ENCODE assay signal across 1 cellular context in genomic region chr3:152268501-152269422, GRCh38.
A peak's percentile ranks its signal among the peaks of the same experiment; 100 is the strongest.
TF ChIP-seq lines count a peak whose summit lies in the region.

A gene with protein sequence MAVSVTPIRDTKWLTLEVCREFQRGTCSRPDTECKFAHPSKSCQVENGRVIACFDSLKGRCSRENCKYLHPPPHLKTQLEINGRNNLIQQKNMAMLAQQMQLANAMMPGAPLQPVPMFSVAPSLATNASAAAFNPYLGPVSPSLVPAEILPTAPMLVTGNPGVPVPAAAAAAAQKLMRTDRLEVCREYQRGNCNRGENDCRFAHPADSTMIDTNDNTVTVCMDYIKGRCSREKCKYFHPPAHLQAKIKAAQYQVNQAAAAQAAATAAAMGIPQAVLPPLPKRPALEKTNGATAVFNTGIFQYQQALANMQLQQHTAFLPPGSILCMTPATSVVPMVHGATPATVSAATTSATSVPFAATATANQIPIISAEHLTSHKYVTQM (plus strand): TSS chr3:152268929. CDS start chr3:152300194, 31,265 bp downstream.

TF ChIP-seq in HepG2, 621 proteins besides CTCF, POLR2A, EP300 and RAD21 (continued from another document and continues in another):
- TF ChIP-seq IKZF5 (CRISPR knock-in tag; IDR thresholded peaks at IDR 0.05) (no peak; the same call in none of the 2 replicates), ZNF280D (CRISPR knock-in tag; IDR thresholded peaks at IDR 0.05) (peak; percentile 71; the same call in 1 of the 2 replicates), ZBTB1 (CRISPR knock-in tag; IDR thresholded peaks at IDR 0.05; ENCODE audit: borderline replicate concordance) (no peak), ZNF331 (CRISPR knock-in tag; IDR thresholded peaks at IDR 0.05) (no peak), ZNF33B (CRISPR knock-in tag; IDR thresholded peaks at IDR 0.05) (0 out of 2 replicates have a peak, but pooled peaks have one; percentile 26), ZNF629 (CRISPR knock-in tag; conservative IDR thresholded peaks at IDR 0.05) (no peak), CCDC6 (CRISPR knock-in tag; IDR thresholded peaks at IDR 0.05) (no peak; the same call in 1 of the 2 replicates), ATAD3A (CRISPR knock-in tag; IDR thresholded peaks at IDR 0.05) (no peak), ZNF512B (CRISPR knock-in tag; IDR thresholded peaks at IDR 0.05; ENCODE audit: borderline replicate concordance) (0 out of 2 replicates have a peak, but pooled peaks have one; percentile 71), ZBTB7B (CRISPR knock-in tag; IDR thresholded peaks at IDR 0.05) (peak; percentile 66), ZNF225 (CRISPR knock-in tag; IDR thresholded peaks at IDR 0.05) (0 out of 2 replicates have a peak, but pooled peaks have one; percentile 20), RFXANK (CRISPR knock-in tag; IDR thresholded peaks at IDR 0.05) (no peak), ZSCAN22 (CRISPR knock-in tag; IDR thresholded peaks at IDR 0.05) (no peak), NFATC3 (CRISPR knock-in tag; IDR thresholded peaks at IDR 0.05) (no peak; the same call in none of the 2 replicates), MXI1 (IDR thresholded peaks at IDR 0.05; ENCODE audit: borderline replicate concordance, low read depth, low read length) (peak; percentile 22; the same call in 1 of the 3 replicates), SP5 (CRISPR knock-in tag; IDR thresholded peaks at IDR 0.05; ENCODE audit: borderline replicate concordance, low read depth) (no peak), ZBTB8A (CRISPR knock-in tag; IDR thresholded peaks at IDR 0.05; ENCODE audit: borderline replicate concordance, low read depth) (no peak), BORCS8-MEF2B (CRISPR knock-in tag; IDR thresholded peaks at IDR 0.05) (peak; percentile 66), ZFP1 (CRISPR knock-in tag; IDR thresholded peaks at IDR 0.05) (no peak), ARNT (IDR thresholded peaks at IDR 0.05) (no peak), ZNF781 (CRISPR knock-in tag; IDR thresholded peaks at IDR 0.05; ENCODE audit: borderline replicate concordance, not compliant biosample characterization) (no peak), SRY (CRISPR knock-in tag; IDR thresholded peaks at IDR 0.05) (no peak), NCOA2 (CRISPR knock-in tag; IDR thresholded peaks at IDR 0.05) (peak; percentile 12; the same call in 1 of the 2 replicates), NR1H2 (CRISPR knock-in tag; IDR thresholded peaks at IDR 0.05; ENCODE audit: borderline replicate concordance, low read depth) (no peak), HOXA5 (CRISPR knock-in tag; IDR thresholded peaks at IDR 0.05) (peak; percentile 82), HNRNPUL1 (IDR thresholded peaks at IDR 0.05; ENCODE audit: low read depth, low read length) (no peak), DPF2 (CRISPR knock-in tag; IDR thresholded peaks at IDR 0.05; ENCODE audit: borderline replicate concordance, low read depth) (no peak)
- TF ChIP-seq, protein P1, sequence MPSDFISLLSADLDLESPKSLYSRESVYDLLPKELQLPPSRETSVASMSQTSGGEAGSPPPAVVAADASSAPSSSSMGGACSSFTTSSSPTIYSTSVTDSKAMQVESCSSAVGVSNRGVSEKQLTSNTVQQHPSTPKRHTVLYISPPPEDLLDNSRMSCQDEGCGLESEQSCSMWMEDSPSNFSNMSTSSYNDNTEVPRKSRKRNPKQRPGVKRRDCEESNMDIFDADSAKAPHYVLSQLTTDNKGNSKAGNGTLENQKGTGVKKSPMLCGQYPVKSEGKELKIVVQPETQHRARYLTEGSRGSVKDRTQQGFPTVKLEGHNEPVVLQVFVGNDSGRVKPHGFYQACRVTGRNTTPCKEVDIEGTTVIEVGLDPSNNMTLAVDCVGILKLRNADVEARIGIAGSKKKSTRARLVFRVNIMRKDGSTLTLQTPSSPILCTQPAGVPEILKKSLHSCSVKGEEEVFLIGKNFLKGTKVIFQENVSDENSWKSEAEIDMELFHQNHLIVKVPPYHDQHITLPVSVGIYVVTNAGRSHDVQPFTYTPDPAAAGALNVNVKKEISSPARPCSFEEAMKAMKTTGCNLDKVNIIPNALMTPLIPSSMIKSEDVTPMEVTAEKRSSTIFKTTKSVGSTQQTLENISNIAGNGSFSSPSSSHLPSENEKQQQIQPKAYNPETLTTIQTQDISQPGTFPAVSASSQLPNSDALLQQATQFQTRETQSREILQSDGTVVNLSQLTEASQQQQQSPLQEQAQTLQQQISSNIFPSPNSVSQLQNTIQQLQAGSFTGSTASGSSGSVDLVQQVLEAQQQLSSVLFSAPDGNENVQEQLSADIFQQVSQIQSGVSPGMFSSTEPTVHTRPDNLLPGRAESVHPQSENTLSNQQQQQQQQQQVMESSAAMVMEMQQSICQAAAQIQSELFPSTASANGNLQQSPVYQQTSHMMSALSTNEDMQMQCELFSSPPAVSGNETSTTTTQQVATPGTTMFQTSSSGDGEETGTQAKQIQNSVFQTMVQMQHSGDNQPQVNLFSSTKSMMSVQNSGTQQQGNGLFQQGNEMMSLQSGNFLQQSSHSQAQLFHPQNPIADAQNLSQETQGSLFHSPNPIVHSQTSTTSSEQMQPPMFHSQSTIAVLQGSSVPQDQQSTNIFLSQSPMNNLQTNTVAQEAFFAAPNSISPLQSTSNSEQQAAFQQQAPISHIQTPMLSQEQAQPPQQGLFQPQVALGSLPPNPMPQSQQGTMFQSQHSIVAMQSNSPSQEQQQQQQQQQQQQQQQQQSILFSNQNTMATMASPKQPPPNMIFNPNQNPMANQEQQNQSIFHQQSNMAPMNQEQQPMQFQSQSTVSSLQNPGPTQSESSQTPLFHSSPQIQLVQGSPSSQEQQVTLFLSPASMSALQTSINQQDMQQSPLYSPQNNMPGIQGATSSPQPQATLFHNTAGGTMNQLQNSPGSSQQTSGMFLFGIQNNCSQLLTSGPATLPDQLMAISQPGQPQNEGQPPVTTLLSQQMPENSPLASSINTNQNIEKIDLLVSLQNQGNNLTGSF (CRISPR knock-in tag; IDR thresholded peaks at IDR 0.05) = peak; percentile 93
- TF ChIP-seq, protein P2, sequence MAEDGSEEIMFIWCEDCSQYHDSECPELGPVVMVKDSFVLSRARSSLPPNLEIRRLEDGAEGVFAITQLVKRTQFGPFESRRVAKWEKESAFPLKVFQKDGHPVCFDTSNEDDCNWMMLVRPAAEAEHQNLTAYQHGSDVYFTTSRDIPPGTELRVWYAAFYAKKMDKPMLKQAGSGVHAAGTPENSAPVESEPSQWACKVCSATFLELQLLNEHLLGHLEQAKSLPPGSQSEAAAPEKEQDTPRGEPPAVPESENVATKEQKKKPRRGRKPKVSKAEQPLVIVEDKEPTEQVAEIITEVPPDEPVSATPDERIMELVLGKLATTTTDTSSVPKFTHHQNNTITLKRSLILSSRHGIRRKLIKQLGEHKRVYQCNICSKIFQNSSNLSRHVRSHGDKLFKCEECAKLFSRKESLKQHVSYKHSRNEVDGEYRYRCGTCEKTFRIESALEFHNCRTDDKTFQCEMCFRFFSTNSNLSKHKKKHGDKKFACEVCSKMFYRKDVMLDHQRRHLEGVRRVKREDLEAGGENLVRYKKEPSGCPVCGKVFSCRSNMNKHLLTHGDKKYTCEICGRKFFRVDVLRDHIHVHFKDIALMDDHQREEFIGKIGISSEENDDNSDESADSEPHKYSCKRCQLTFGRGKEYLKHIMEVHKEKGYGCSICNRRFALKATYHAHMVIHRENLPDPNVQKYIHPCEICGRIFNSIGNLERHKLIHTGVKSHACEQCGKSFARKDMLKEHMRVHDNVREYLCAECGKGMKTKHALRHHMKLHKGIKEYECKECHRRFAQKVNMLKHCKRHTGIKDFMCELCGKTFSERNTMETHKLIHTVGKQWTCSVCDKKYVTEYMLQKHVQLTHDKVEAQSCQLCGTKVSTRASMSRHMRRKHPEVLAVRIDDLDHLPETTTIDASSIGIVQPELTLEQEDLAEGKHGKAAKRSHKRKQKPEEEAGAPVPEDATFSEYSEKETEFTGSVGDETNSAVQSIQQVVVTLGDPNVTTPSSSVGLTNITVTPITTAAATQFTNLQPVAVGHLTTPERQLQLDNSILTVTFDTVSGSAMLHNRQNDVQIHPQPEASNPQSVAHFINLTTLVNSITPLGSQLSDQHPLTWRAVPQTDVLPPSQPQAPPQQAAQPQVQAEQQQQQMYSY (CRISPR knock-in tag; IDR thresholded peaks at IDR 0.05) = peak; percentile 32; the same call in 1 of the 2 replicates
- TF ChIP-seq, protein P3, sequence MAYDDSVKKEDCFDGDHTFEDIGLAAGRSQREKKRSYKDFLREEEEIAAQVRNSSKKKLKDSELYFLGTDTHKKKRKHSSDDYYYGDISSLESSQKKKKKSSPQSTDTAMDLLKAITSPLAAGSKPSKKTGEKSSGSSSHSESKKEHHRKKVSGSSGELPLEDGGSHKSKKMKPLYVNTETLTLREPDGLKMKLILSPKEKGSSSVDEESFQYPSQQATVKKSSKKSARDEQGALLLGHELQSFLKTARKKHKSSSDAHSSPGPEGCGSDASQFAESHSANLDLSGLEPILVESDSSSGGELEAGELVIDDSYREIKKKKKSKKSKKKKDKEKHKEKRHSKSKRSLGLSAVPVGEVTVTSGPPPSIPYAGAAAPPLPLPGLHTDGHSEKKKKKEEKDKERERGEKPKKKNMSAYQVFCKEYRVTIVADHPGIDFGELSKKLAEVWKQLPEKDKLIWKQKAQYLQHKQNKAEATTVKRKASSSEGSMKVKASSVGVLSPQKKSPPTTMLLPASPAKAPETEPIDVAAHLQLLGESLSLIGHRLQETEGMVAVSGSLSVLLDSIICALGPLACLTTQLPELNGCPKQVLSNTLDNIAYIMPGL (CRISPR knock-in tag; IDR thresholded peaks at IDR 0.05; ENCODE audit: borderline replicate concordance in 1 of 2, low read depth in 1 of 2) = peak; percentile 49 to 50; a peak in 3 of 4 replicates
- TF ChIP-seq, protein P4, sequence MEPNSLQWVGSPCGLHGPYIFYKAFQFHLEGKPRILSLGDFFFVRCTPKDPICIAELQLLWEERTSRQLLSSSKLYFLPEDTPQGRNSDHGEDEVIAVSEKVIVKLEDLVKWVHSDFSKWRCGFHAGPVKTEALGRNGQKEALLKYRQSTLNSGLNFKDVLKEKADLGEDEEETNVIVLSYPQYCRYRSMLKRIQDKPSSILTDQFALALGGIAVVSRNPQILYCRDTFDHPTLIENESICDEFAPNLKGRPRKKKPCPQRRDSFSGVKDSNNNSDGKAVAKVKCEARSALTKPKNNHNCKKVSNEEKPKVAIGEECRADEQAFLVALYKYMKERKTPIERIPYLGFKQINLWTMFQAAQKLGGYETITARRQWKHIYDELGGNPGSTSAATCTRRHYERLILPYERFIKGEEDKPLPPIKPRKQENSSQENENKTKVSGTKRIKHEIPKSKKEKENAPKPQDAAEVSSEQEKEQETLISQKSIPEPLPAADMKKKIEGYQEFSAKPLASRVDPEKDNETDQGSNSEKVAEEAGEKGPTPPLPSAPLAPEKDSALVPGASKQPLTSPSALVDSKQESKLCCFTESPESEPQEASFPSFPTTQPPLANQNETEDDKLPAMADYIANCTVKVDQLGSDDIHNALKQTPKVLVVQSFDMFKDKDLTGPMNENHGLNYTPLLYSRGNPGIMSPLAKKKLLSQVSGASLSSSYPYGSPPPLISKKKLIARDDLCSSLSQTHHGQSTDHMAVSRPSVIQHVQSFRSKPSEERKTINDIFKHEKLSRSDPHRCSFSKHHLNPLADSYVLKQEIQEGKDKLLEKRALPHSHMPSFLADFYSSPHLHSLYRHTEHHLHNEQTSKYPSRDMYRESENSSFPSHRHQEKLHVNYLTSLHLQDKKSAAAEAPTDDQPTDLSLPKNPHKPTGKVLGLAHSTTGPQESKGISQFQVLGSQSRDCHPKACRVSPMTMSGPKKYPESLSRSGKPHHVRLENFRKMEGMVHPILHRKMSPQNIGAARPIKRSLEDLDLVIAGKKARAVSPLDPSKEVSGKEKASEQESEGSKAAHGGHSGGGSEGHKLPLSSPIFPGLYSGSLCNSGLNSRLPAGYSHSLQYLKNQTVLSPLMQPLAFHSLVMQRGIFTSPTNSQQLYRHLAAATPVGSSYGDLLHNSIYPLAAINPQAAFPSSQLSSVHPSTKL (CRISPR knock-in tag; IDR thresholded peaks at IDR 0.05) = peak; percentile 48; the same call in 1 of the 2 replicates
